In the genomic region with DNA sequence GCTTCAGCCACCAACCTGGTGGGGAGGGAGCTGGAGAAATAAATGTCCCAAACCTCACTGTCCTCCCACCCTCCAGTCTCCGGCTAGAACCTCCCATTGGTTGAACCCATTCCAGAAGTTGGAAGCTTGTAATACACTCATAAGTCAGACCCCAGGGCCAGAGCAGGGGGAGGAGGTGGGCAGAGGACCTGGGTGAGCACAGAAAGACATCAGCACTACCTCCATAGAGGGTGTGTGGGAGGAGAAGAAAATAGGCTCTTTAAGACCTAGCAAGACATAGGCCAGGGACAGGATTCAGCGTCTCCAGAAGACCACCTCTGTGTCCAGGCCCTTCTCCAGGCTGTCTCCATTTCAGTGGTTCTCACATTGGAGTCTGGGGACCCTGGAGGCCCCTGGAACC, we compare ENCODE assay signal across 15 cellular contexts.
DNase-seq lines count a peak whose midpoint lies in the region; ATAC-seq and TF ChIP-seq lines count a peak whose summit lies in the region.
"Had no signal": no experiment of that assay in that cellular context is flagged by ENCODE, and none has a peak within 500 bp of the region (broad histone marks: within the 10 kb centered on the region; RNA-seq: fewer than 3 reads in every experiment).

No MANE protein-coding gene starts in this region.

- no peaks in the 10 kb centered on the region for H3K4me1 ChIP-seq in DND-41 (ENCODE audit: insufficient read depth, low read length)

- no peak overlapping the region for H3K27ac Mint-ChIP-seq in osteocyte (ENCODE audit: unreplicated experiment)
- H3K27ac Mint-ChIP-seq: CD8-positive, alpha-beta memory T cell; GM23338 had no signal

- ATAC-seq in DND-41 (ENCODE audit: insufficient read depth, low read depth), result no peak
- ATAC-seq: GM23338, HepG2 had no signal

- DNase-seq in DND-41 (no peak), osteocyte (ENCODE audit: extremely low spot score, unreplicated experiment) (peak; percentile 40), ureter (ENCODE audit: low spot score) (peak; percentile 37), NCI-H146 treated with DMSO at 0.1 percent for 48 hours (lab: John Stamatoyannopoulos, UW; ENCODE audit: unreplicated experiment) (no peak), NCI-H526 treated with DMSO at 0.1 percent for 48 hours (lab: John Stamatoyannopoulos, UW) (no peak), DMS53 (lab: John Stamatoyannopoulos, UW) (no peak)
- peak; percentile 15 for DNase-seq in activated CD8-positive, alpha-beta memory T cell treated with anti-CD3 and anti-CD28 coated beads, Interleukin-2, amount 50 U/mL, for 48 hours
- DNase-seq: 8988T; AML-193; Caco-2; CD8-positive, alpha-beta memory T cell; H7 had no signal

- H3K27ac ChIP-seq in DND-41 (ENCODE audit: low read length), result 0 out of 2 replicates have a peak overlapping the region, but pooled peaks have one; percentile 8
- H3K27ac ChIP-seq: BLaER1 had no signal

- peaks cover 3% of the 10 kb centered on the region for H3K9me3 Mint-ChIP-seq in osteocyte (ENCODE audit: unreplicated experiment)
- H3K9me3 Mint-ChIP-seq: CD8-positive, alpha-beta memory T cell; GM23338 had no signal

- TF ChIP-seq CTCF in DND-41 (IDR thresholded peaks at IDR 0.05; ENCODE audit: borderline replicate concordance, extremely low read depth, low read length, poor library complexity, severe bottlenecking) (no peak), osteocyte (IDR thresholded peaks at IDR 0.05) (no peak)

- no peaks in the 10 kb centered on the region for H3K27me3 ChIP-seq in DND-41 (ENCODE audit: insufficient read depth, low read length, poor library complexity)
- H3K27me3 ChIP-seq: BLaER1 had no signal

- no peaks in the 10 kb centered on the region for H3K4me1 Mint-ChIP-seq in osteocyte (ENCODE audit: unreplicated experiment)
- H3K4me1 Mint-ChIP-seq: CD8-positive, alpha-beta memory T cell; GM23338 had no signal

- no peak overlapping the region for H3K9ac ChIP-seq in DND-41 (ENCODE audit: low read depth, low read length)
- H3K9ac ChIP-seq: BLaER1 had no signal

- H3K4me3 Mint-ChIP-seq in osteocyte (ENCODE audit: unreplicated experiment), result no peak overlapping the region
- H3K4me3 Mint-ChIP-seq: CD8-positive, alpha-beta memory T cell; GM23338 had no signal

- H3K36me3 ChIP-seq in DND-41 (ENCODE audit: insufficient read depth, low read length), result no peaks in the 10 kb centered on the region
- H3K36me3 ChIP-seq: BLaER1 had no signal

- no peaks in the 10 kb centered on the region for H4K20me1 ChIP-seq in DND-41 (ENCODE audit: insufficient read depth, low read length)
- H4K20me1 ChIP-seq: BLaER1 had no signal

- no peak overlapping the region for H3K4me2 ChIP-seq in DND-41 (ENCODE audit: insufficient read depth, low read length)
- H3K4me2 ChIP-seq: BLaER1, GM23338 had no signal

- H3K27me3 Mint-ChIP-seq in osteocyte (ENCODE audit: unreplicated experiment), result peaks cover 33% of the 10 kb centered on the region

- H3K79me2 ChIP-seq in DND-41 (ENCODE audit: insufficient read depth, low read length), result no peaks in the 10 kb centered on the region

- H3K9me3 ChIP-seq in DND-41 (ENCODE audit: insufficient read depth, low read length, severe bottlenecking), result peaks cover 2% of the 10 kb centered on the region

- H3K36me3 Mint-ChIP-seq in osteocyte (ENCODE audit: unreplicated experiment), result no peaks in the 10 kb centered on the region

- H2AFZ ChIP-seq in DND-41 (ENCODE audit: low read depth, low read length), result no peak overlapping the region
- H2AFZ ChIP-seq: GM23338 had no signal

- no peak overlapping the region for H3K4me3 ChIP-seq in DND-41 (ENCODE audit: low read depth in 1 of 2, low read length in 2 of 2)
- H3K4me3 ChIP-seq: BLaER1, GM23338 had no signal

Comparison
In these comparisons a context has a peak if more than half of its experiments do, and no peak if none do; other contexts are left out.
1. DNase-seq: peak in activated CD8-positive, alpha-beta memory T cell treated with anti-CD3 and anti-CD28 coated beads, Interleukin-2, amount 50 U/mL, for 48 hours (single experiment), osteocyte (single experiment) and ureter (single experiment); none in DND-41 (single experiment), NCI-H146 treated with DMSO at 0.1 percent for 48 hours (single experiment), NCI-H526 treated with DMSO at 0.1 percent for 48 hours (single experiment) and DMS53 (single experiment).